ENCODE assay signal across 11 cellular contexts in genomic region chr22:36362077-36362476, GRCh38. TPM values are rescaled to one million over a fixed set of nuclear protein-coding genes. Genes with fewer than 3 reads are reported as not detected.
A peak's percentile ranks its signal among the peaks of the same experiment; 100 is the strongest.
DNase-seq lines count a peak whose midpoint lies in the region; ATAC-seq, FAIRE-seq and TF ChIP-seq lines count a peak whose summit lies in the region.
"Had no signal": no experiment of that assay in that cellular context is flagged by ENCODE, and none has a peak within 500 bp of the region (broad histone marks: within the 10 kb centered on the region; RNA-seq: fewer than 3 reads in every experiment).

No MANE protein-coding gene starts in this region.

- POLR2A ChIA-PET in activated CD4-positive, alpha-beta T cell treated with anti-CD3 and anti-CD28 coated beads for 36 hours (lab: Charles Lee), result interaction anchor here (0.5 to 0.6 kb wide), 2 partner anchors 149 to 858 kb away, joined by 3 read pairs; no protein-coding TSS in a partner anchor
- POLR2A ChIA-PET in GM12878 (lab: Charles Lee), result interaction anchor here (1.0 kb wide), 1 partner anchor 31 kb away, joined by 5 read pairs; no protein-coding TSS in a partner anchor

- H3K27me3 ChIP-seq in GM12878 (replicated peaks in 1 of 2; ENCODE audit: control insufficient read depth in 2 of 2, insufficient read depth in 2 of 2, low read length in 1 of 2), result no peaks in the 10 kb centered on the region
- H3K27me3 ChIP-seq in lower lobe of right lung (ENCODE audit: low read depth), result no peaks in the 10 kb centered on the region
- no peaks in the 10 kb centered on the region for H3K27me3 ChIP-seq in suprapubic skin
- H3K27me3 ChIP-seq: SJSA1 had no signal

- peaks cover 98% of the 10 kb centered on the region for H3K4me1 Mint-ChIP-seq in activated CD4-positive, alpha-beta T cell treated with anti-CD3 and anti-CD28 coated beads for 36 hours

- H3K9me3 Mint-ChIP-seq in activated CD4-positive, alpha-beta T cell treated with anti-CD3 and anti-CD28 coated beads for 36 hours (ENCODE audit: low read depth), result no peaks in the 10 kb centered on the region

- CTCF ChIA-PET in activated CD4-positive, alpha-beta T cell treated with anti-CD3 and anti-CD28 coated beads for 36 hours (lab: Charles Lee), result interaction anchor here (0.7 to 1.3 kb wide), 2 partner anchors 27 to 30 kb away, joined by 3 read pairs; no protein-coding TSS in a partner anchor
- CTCF ChIA-PET in GM12878 (lab: Yijun Ruan, JAX), result interaction anchor here (1.3 kb wide), 1 partner anchor 16 kb away, joined by 11 read pairs; no protein-coding TSS in a partner anchor

- H3K27ac ChIP-seq in GM12878 (ENCODE audit: control insufficient read depth, insufficient read depth) (0 out of 2 replicates have a peak overlapping the region, but pooled peaks have one; percentile 23), lower lobe of right lung (peak overlapping the region; percentile 19), suprapubic skin (peak overlapping the region; percentile 18)

- H4K20me1 ChIP-seq in GM12878 (ENCODE audit: control insufficient read depth, insufficient read depth), result peaks cover 16% of the 10 kb centered on the region

- in situ Hi-C loops in GM12878 (cut with MboI), result no loop called here

- TF ChIP-seq POLR2A in GM12878 (IDR thresholded peaks at IDR 0.05; ENCODE audit: low read depth, low read length), result no peak
- TF ChIP-seq POLR2A in suprapubic skin (IDR thresholded peaks at IDR 0.05), result no peak

- peak overlapping the region; percentile 53 for H3K4me2 ChIP-seq in GM12878 (ENCODE audit: control insufficient read depth, insufficient read depth)

- H3K4me3 ChIP-seq in GM12878, result no peak overlapping the region
- no peak overlapping the region for H3K4me3 ChIP-seq in lower lobe of right lung
- H3K4me3 ChIP-seq in suprapubic skin, result no peak overlapping the region
- H3K4me3 ChIP-seq: SJSA1 had no signal

- DNase-seq in activated CD4-positive, alpha-beta T cell treated with anti-CD3 and anti-CD28 coated beads for 36 hours, result no peak
- no peak for DNase-seq in activated CD4-positive, alpha-beta T cell treated with anti-CD3 and anti-CD28 coated beads for 1 hour
- DNase-seq in GM12878 (ENCODE audit: low read depth, low spot score) (no peak), lower lobe of right lung (no peak), suprapubic skin (ENCODE audit: low spot score in 2 of 2) (no peak), NCI-H2196 treated with DMSO at 0.1 percent for 48 hours (lab: John Stamatoyannopoulos, UW; ENCODE audit: unreplicated experiment) (no peak), cerebellar cortex (ENCODE audit: low spot score) (no peak)
- DNase-seq: NCI-H1694 had no signal

- H3K9ac ChIP-seq in GM12878 (ENCODE audit: control insufficient read depth, insufficient read depth, low read length), result no peak overlapping the region

- H3K4me3 Mint-ChIP-seq in activated CD4-positive, alpha-beta T cell treated with anti-CD3 and anti-CD28 coated beads for 36 hours, result no peak overlapping the region

- peaks cover 89% of the 10 kb centered on the region for H3K4me1 ChIP-seq in GM12878 (ENCODE audit: control insufficient read depth, insufficient read depth, low read length)
- peaks cover 98% of the 10 kb centered on the region for H3K4me1 ChIP-seq in lower lobe of right lung
- peaks cover 96% of the 10 kb centered on the region for H3K4me1 ChIP-seq in suprapubic skin

- H3K9me3 ChIP-seq in GM12878 (replicated peaks; ENCODE audit: control insufficient read depth, insufficient read depth, low read length), result no peaks in the 10 kb centered on the region
- H3K9me3 ChIP-seq in lower lobe of right lung, result no peaks in the 10 kb centered on the region
- no peaks in the 10 kb centered on the region for H3K9me3 ChIP-seq in suprapubic skin
- H3K9me3 ChIP-seq: SJSA1 had no signal

- H3K36me3 Mint-ChIP-seq in activated CD4-positive, alpha-beta T cell treated with anti-CD3 and anti-CD28 coated beads for 36 hours (ENCODE audit: low read depth), result peaks cover 56% of the 10 kb centered on the region

- H3K36me3 ChIP-seq in GM12878 (ENCODE audit: control insufficient read depth in 2 of 2, insufficient read depth in 2 of 2, low read length in 1 of 2) (peaks cover 17 to 20% of the 10 kb centered on the region in 2 experiments; a peak in 3 of 4 replicates), lower lobe of right lung (peaks cover 9% of the 10 kb centered on the region), suprapubic skin (no peaks in the 10 kb centered on the region)

- H2AFZ ChIP-seq in GM12878 (ENCODE audit: control insufficient read depth, low read depth, low read length), result no peak overlapping the region

- peak overlapping the region; percentile 96 for H3K27ac Mint-ChIP-seq in activated CD4-positive, alpha-beta T cell treated with anti-CD3 and anti-CD28 coated beads for 36 hours

- TF ChIP-seq CTCF in GM12878 (IDR thresholded peaks at IDR 0.05 in 2 of 3, conservative IDR thresholded peaks at IDR 0.05 in 1 of 3; ENCODE audit: control insufficient read depth in 2 of 3, extremely low read depth in 1 of 3, insufficient read depth in 1 of 3, low read depth in 3 of 3, low read length in 3 of 3), result no peak
- TF ChIP-seq CTCF in lower lobe of right lung (IDR thresholded peaks at IDR 0.05), result no peak
- no peak for TF ChIP-seq CTCF in suprapubic skin (IDR thresholded peaks at IDR 0.05)

- ATAC-seq in activated CD4-positive, alpha-beta T cell treated with anti-CD3 and anti-CD28 coated beads for 36 hours, result no peak
- ATAC-seq in GM12878, result no peak
- ATAC-seq in lower lobe of right lung, result no peak
- no peak for ATAC-seq in GM21360 (IDR thresholded peaks at IDR 0.05; ENCODE audit: unreplicated experiment)

- H3K27me3 Mint-ChIP-seq in activated CD4-positive, alpha-beta T cell treated with anti-CD3 and anti-CD28 coated beads for 36 hours, result no peaks in the 10 kb centered on the region

- TF ChIP-seq EP300 in GM12878 (IDR thresholded peaks at IDR 0.05; ENCODE audit: borderline replicate concordance in 1 of 2, control insufficient read depth in 1 of 2, low read depth in 2 of 2, low read length in 2 of 2) (no peak), suprapubic skin (IDR thresholded peaks at IDR 0.05) (no peak)

- TF ChIP-seq RAD21 in GM12878 (IDR thresholded peaks at IDR 0.05; ENCODE audit: insufficient read depth, low read depth, low read length), result no peak

- FAIRE-seq in GM12878 (lab: Jason Lieb, UNC), result no peak
- FAIRE-seq: A204.1 had no signal

- intact Hi-C loops in activated CD4-positive, alpha-beta T cell treated with anti-CD3 and anti-CD28 coated beads for 36 hours (cut with DNase I, micrococcal nuclease), result loop anchor here in 1 of 2 experiments (10.0 kb wide), 1 partner anchor 883 kb away; the partner anchor contains the start of gene RAC2
- intact Hi-C loops in GM12878 (cut with micrococcal nuclease; ENCODE audit: unreplicated experiment) (no loop called here), lower lobe of right lung (cut with DNase I) (no loop called here)

- SMC1A ChIA-PET in GM12878 (lab: Charles Lee; ENCODE audit: uncharacterized antibody, unreplicated experiment), result no interaction called here

- RAD21 ChIA-PET in GM12878 (lab: Charles Lee; ENCODE audit: unreplicated experiment), result interaction anchor here (1.0 kb wide), 2 partner anchors 18 to 27 kb away, joined by 3 to 4 read pairs; no protein-coding TSS in a partner anchor

- no TSS peak for BruUV-seq in GM12878 (replicated peaks; lab: Mats Ljungman, UMichigan)

- WGBS in GM12878 (ENCODE audit: insufficient coverage, insufficient replicate concordance, low lambda C conversion rate, missing lambda C conversion rate), result 74% methylated on average over 4 of the region's 4 CpGs
- WGBS in suprapubic skin, result 56% methylated on average over 4 of the region's 4 CpGs

- H3K79me2 ChIP-seq in GM12878 (ENCODE audit: control insufficient read depth, insufficient read depth, low read length), result peaks cover 95% of the 10 kb centered on the region

TF ChIP-seq in GM12878, 131 proteins besides CTCF, POLR2A, EP300 and RAD21:
- TF ChIP-seq RB1 (IDR thresholded peaks at IDR 0.05; ENCODE audit: borderline replicate concordance) (no peak), POLR2AphosphoS5 (IDR thresholded peaks at IDR 0.05; ENCODE audit: low read length) (peak; percentile 16; the same call in 1 of the 2 replicates)

RNA-seq across cellular contexts. Expression of gene MYH9, which starts 25.7 kb away (rescaled TPM):
- 100 to 1,000 TPM; 720 to 773 TPM for total RNA-seq in activated CD4-positive, alpha-beta T cell treated with anti-CD3 and anti-CD28 coated beads for 36 hours
- 209 and 215 TPM in 2 replicates for total RNA-seq in GM12878 (2013; cell fraction: nucleolus; rRNA removed)
- total RNA-seq in GM12878 (2014; rRNA removed), result 185 and 216 TPM in 2 replicates
- 82.8 and 83.1 TPM in 2 replicates for total RNA-seq in GM12878 (2014; rRNA removed; fragmentation: Illumina TruSeq; extraction: Trizol)
- 497 and 525 TPM in 2 replicates for total RNA-seq in GM12878 (2021)
- polyA plus RNA-seq in GM12878 (2011; ENCODE audit: low read depth), result 79.9 TPM
- polyA plus RNA-seq in GM12878 (2011; rRNA removed), result 42.4 and 98.6 TPM in 2 replicates
- 51.0 and 59.8 TPM in 2 replicates for polyA plus RNA-seq in GM12878 (2011; cell fraction: cytosol; rRNA removed)
- polyA plus RNA-seq in GM12878 (2011; cell fraction: nucleus; rRNA removed), result 91.7 and 127 TPM in 2 replicates
- polyA plus RNA-seq in GM12878 (2012), result 154 and 166 TPM in 2 replicates
- polyA plus RNA-seq in GM12878 (2014; fragmentation: Illumina TruSeq; extraction: Trizol), result 123 and 125 TPM in 2 replicates
- polyA plus RNA-seq in GM12878 (2014; fragmentation: Nextera tagmentation; extraction: Ambion mirVana), result 1 to 10 TPM; 5.1 to 8.1 TPM
- 165 and 198 TPM in 2 replicates for polyA plus RNA-seq in GM12878 (2014; rRNA removed)
- 100 to 1,000 TPM; 228 to 236 TPM for polyA plus RNA-seq in GM12878 (2016; fragmentation: Nextera tagmentation; extraction: Ambion mirVana)
- polyA minus RNA-seq in GM12878 (2011; rRNA and poly(A)+ RNA removed), result 168 and 298 TPM in 2 replicates
- 91.7 and 100 TPM in 2 replicates for polyA minus RNA-seq in GM12878 (2011; cell fraction: cytosol; rRNA and poly(A)+ RNA removed)
- polyA minus RNA-seq in GM12878 (2011; cell fraction: nucleus; rRNA and poly(A)+ RNA removed), result 54.6 and 83.0 TPM in 2 replicates
- total RNA-seq in lower lobe of right lung, result 659 TPM
- total RNA-seq in suprapubic skin, result 100 to 1,000 TPM; 284 to 323 (median 294) TPM
